Comparison of ENCODE assay signal across 2 cellular contexts in genomic region chr2:26945991-26946750, GRCh38.
TF ChIP-seq lines count a peak whose summit lies in the region.

No MANE protein-coding gene starts in this region.

TF ChIP-seq in HEK293, 187 proteins besides CTCF, POLR2A, EP300 and RAD21:
- TF ChIP-seq SP3 (tag by site-specific recombination; IDR thresholded peaks at IDR 0.05) (no peak), ZIC2 (tag by site-specific recombination; IDR thresholded peaks at IDR 0.05) (peak; percentile 45; the same call in 1 of the 2 replicates), ZNF518A (tag by site-specific recombination; conservative IDR thresholded peaks at IDR 0.05; ENCODE audit: low read depth) (no peak), YY2 (tag by site-specific recombination; IDR thresholded peaks at IDR 0.05) (no peak), ZNF416 (tag by site-specific recombination; IDR thresholded peaks at IDR 0.05) (no peak), SCRT2 (tag by site-specific recombination; IDR thresholded peaks at IDR 0.05) (no peak), ZBTB21 (tag by site-specific recombination; IDR thresholded peaks at IDR 0.05) (no peak)

TF ChIP-seq in H1, 55 proteins besides CTCF, POLR2A, EP300 and RAD21:
- TF ChIP-seq SRF (IDR thresholded peaks at IDR 0.05; ENCODE audit: low read depth, low read length) (no peak), EZH2 (IDR thresholded peaks at IDR 0.05; ENCODE audit: low read depth, low read length, severe bottlenecking) (no peak), NRF1 (IDR thresholded peaks at IDR 0.05; ENCODE audit: low read depth, low read length) (no peak), KDM4A (IDR thresholded peaks at IDR 0.05; ENCODE audit: low read depth, low read length, severe bottlenecking) (no peak), CBX5 (IDR thresholded peaks at IDR 0.05; ENCODE audit: low read depth, low read length) (no peak), HDAC2 (IDR thresholded peaks at IDR 0.05; ENCODE audit: borderline replicate concordance in 1 of 2, low read depth in 2 of 2, low read length in 2 of 2) (no peak), GTF2F1 (IDR thresholded peaks at IDR 0.05; ENCODE audit: borderline replicate concordance, low read depth, low read length) (no peak), E2F6 (IDR thresholded peaks at IDR 0.05) (no peak), MAX (IDR thresholded peaks at IDR 0.05) (no peak), RBBP5 (IDR thresholded peaks at IDR 0.05; ENCODE audit: borderline replicate concordance, low read depth, low read length) (no peak), USF2 (IDR thresholded peaks at IDR 0.05; ENCODE audit: low read length) (no peak), POU5F1 (IDR thresholded peaks at IDR 0.05; ENCODE audit: low read depth, low read length) (no peak), TAF7 (optimal IDR thresholded peaks at IDR 0.05; ENCODE audit: borderline replicate concordance, low read depth, low read length) (no peak)
